7 cellular contexts compared by ENCODE assay signal in the genomic region with DNA sequence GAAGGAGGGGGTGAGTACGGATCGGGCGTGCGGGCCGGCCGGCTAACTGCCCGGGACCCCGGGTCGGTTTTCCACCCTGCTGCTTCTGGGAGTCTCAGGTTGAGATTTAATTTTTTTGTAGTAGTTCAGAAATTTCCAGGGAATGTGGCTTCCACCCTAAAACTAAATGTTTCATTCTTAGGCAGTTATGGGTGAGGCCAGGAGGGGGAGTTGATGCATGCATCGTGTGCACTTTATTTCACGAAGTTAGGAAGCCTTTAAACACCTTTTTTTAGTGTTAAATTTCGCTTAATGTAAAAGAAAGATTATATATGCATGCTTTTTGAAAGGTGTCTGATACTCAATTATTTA. TPM values are rescaled to one million over a fixed set of nuclear protein-coding genes. Genes with fewer than 3 reads are reported as not detected.
A peak's percentile ranks its signal among the peaks of the same experiment; 100 is the strongest.
DNase-seq lines count a peak whose midpoint lies in the region; ATAC-seq and TF ChIP-seq lines count a peak whose summit lies in the region.

No MANE protein-coding gene starts in this region.

- no peak overlapping the region for H2BK5ac ChIP-seq in H9 (ENCODE audit: insufficient read length, low read length)

- no peak overlapping the region for H3K4ac ChIP-seq in H9 (ENCODE audit: low read depth, low read length)

- peak overlapping the region; percentile 35 for H3K9ac ChIP-seq in H9 (ENCODE audit: extremely low read depth, insufficient read length, low read length)

- H2AFZ ChIP-seq in H9 (ENCODE audit: low read length) = no peak overlapping the region
- no peak overlapping the region for H2AFZ ChIP-seq in hepatocyte

- H3K9me3 Mint-ChIP-seq in H9 = no peaks in the 10 kb centered on the region
- no peaks in the 10 kb centered on the region for H3K9me3 Mint-ChIP-seq in stimulated activated naive CD8-positive, alpha-beta T cell treated with anti-CD3 and anti-CD28 coated beads, Interleukin-15, amount 100 ng/mL, for 72 hours

- no peak overlapping the region for H2BK20ac ChIP-seq in H9 (ENCODE audit: low read depth, low read length, poor library complexity, severe bottlenecking)

- H3K79me1 ChIP-seq in H9 (ENCODE audit: insufficient read depth, low read depth, low read length, poor library complexity, severe bottlenecking) = peaks cover 16% of the 10 kb centered on the region

- no CpG with 5 or more reads among the region's 12 CpGs for WGBS in H9 (ENCODE audit: extremely low coverage, insufficient read length, low lambda C conversion rate)
- 3% methylated on average over 12 of the region's 12 CpGs for WGBS in hepatocyte (ENCODE audit: low lambda C conversion rate, missing lambda C conversion rate)

- H3K4me3 Mint-ChIP-seq in H9 = peak overlapping the region; percentile 93 to 95
- H3K4me3 Mint-ChIP-seq in stimulated activated naive CD8-positive, alpha-beta T cell treated with anti-CD3 and anti-CD28 coated beads, Interleukin-15, amount 100 ng/mL, for 72 hours = peak overlapping the region; percentile 90 to 98

- no peak overlapping the region for H2BK15ac ChIP-seq in H9 (ENCODE audit: low read depth, low read length)

- no peaks in the 10 kb centered on the region for H3K9me2 ChIP-seq in hepatocyte (replicated peaks; ENCODE audit: insufficient read depth)

- no peak overlapping the region for H3K18ac ChIP-seq in H9 (ENCODE audit: insufficient read length, low read depth, low read length)

- peaks cover 6% of the 10 kb centered on the region for H3K27me3 Mint-ChIP-seq in H9 (ENCODE audit: low read depth)
- H3K27me3 Mint-ChIP-seq in stimulated activated naive CD8-positive, alpha-beta T cell treated with anti-CD3 and anti-CD28 coated beads, Interleukin-15, amount 100 ng/mL, for 72 hours = no peaks in the 10 kb centered on the region

- no peak overlapping the region for H4K5ac ChIP-seq in H9 (ENCODE audit: insufficient read length, low read depth, low read length)

- H2AK5ac ChIP-seq in H9 (ENCODE audit: insufficient read length, low read length) = no peak overlapping the region

- peaks cover 56% of the 10 kb centered on the region for H3K36me3 ChIP-seq in WERI-Rb-1
- H3K36me3 ChIP-seq in hepatocyte (replicated peaks; ENCODE audit: insufficient read depth, low read depth) = peaks cover 3% of the 10 kb centered on the region

- no peak overlapping the region for H3K27ac ChIP-seq in H9 (ENCODE audit: insufficient read length, low read depth, low read length)
- H3K27ac ChIP-seq in WERI-Rb-1 = peak overlapping the region; percentile 98
- peak overlapping the region; percentile 100 for H3K27ac ChIP-seq in hepatocyte

- peak; percentile 59 for TF ChIP-seq CTCF in H9 (conservative IDR thresholded peaks at IDR 0.05)
- no peak; the same call in 1 of the 2 replicates for TF ChIP-seq CTCF in WERI-Rb-1 (IDR thresholded peaks at IDR 0.05; ENCODE audit: low read depth, low read length)
- peak; percentile 47 for TF ChIP-seq CTCF in hepatocyte (IDR thresholded peaks at IDR 0.05; ENCODE audit: poor library complexity)

- H3K4me1 ChIP-seq in H9 (ENCODE audit: insufficient read depth, low read length) (no peaks in the 10 kb centered on the region), hepatocyte (ENCODE audit: insufficient read depth) (peaks cover 8% of the 10 kb centered on the region)

- no peak overlapping the region for H2BK120ac ChIP-seq in H9 (ENCODE audit: low read depth, low read length, poor library complexity, severe bottlenecking)

- H3K56ac ChIP-seq in H9 (ENCODE audit: insufficient read length, low read depth, low read length) = no peak overlapping the region

- no peak overlapping the region for H4K91ac ChIP-seq in H9 (ENCODE audit: insufficient read length, low read depth, low read length)

- no peaks in the 10 kb centered on the region for H3K9me3 ChIP-seq in H9 (ENCODE audit: control insufficient read depth, low read depth, low read length)
- H3K9me3 ChIP-seq in WERI-Rb-1 (ENCODE audit: severe bottlenecking) = no peaks in the 10 kb centered on the region
- H3K9me3 ChIP-seq in hepatocyte (ENCODE audit: low read depth) = no peaks in the 10 kb centered on the region

- H3K23me2 ChIP-seq in H9 (ENCODE audit: insufficient read length, low read depth, low read length, poor library complexity, severe bottlenecking) = peaks cover 2% of the 10 kb centered on the region

- H3K23ac ChIP-seq in H9 (ENCODE audit: insufficient read length, low read depth, low read length) = no peak overlapping the region

- peak overlapping the region; percentile 64 for H3K4me3 ChIP-seq in WERI-Rb-1 (ENCODE audit: low read depth, low read length)
- H3K4me3 ChIP-seq in hepatocyte = peak overlapping the region; percentile 100

- peaks cover 3% of the 10 kb centered on the region; the same call in 1 of the 2 replicates for H3K79me2 ChIP-seq in H9 (ENCODE audit: insufficient read depth, low read length)
- H3K79me2 ChIP-seq in hepatocyte = peaks cover 45% of the 10 kb centered on the region

- H3K36me3 Mint-ChIP-seq in H9 (ENCODE audit: insufficient read depth in 1 of 3, low read depth in 3 of 3) = peaks cover 41 to 51% (median 49%) of the 10 kb centered on the region in 3 experiments

- peak overlapping the region; percentile 82 for H3K4me2 ChIP-seq in H9 (ENCODE audit: insufficient read depth, insufficient read length, low read length)
- H3K4me2 ChIP-seq in hepatocyte = peak overlapping the region; percentile 87

- peak overlapping the region; percentile 89 to 94 (median 92); a peak in 4 of 7 replicates for H3K27ac Mint-ChIP-seq in H9
- peak overlapping the region; percentile 84 to 92 for H3K27ac Mint-ChIP-seq in stimulated activated naive CD8-positive, alpha-beta T cell treated with anti-CD3 and anti-CD28 coated beads, Interleukin-15, amount 100 ng/mL, for 72 hours

- H4K20me1 ChIP-seq in H9 (ENCODE audit: control insufficient read depth, insufficient read depth, insufficient read length) = no peaks in the 10 kb centered on the region
- peaks cover 50% of the 10 kb centered on the region for H4K20me1 ChIP-seq in hepatocyte (ENCODE audit: insufficient read depth, poor library complexity, severe bottlenecking)

- no peak for ATAC-seq in stimulated activated naive CD8-positive, alpha-beta T cell treated with anti-CD3 and anti-CD28 coated beads, Interleukin-15, amount 100 ng/mL, for 72 hours
- ATAC-seq in GM19463 (IDR thresholded peaks at IDR 0.05; ENCODE audit: unreplicated experiment) = no peak

- H4K8ac ChIP-seq in H9 (replicated peaks; ENCODE audit: insufficient read length, low read depth, low read length) = no peak overlapping the region

- H2BK12ac ChIP-seq in H9 (ENCODE audit: insufficient read length, low read depth, low read length) = no peak overlapping the region

- peaks cover 7 to 25% of the 10 kb centered on the region in 2 experiments for H3K4me1 Mint-ChIP-seq in H9
- peaks cover 73% of the 10 kb centered on the region for H3K4me1 Mint-ChIP-seq in stimulated activated naive CD8-positive, alpha-beta T cell treated with anti-CD3 and anti-CD28 coated beads, Interleukin-15, amount 100 ng/mL, for 72 hours

- H3T11ph ChIP-seq in H9 (ENCODE audit: low read length) = no peak overlapping the region

- no peak overlapping the region; the same call in 1 of the 2 replicates for H3K14ac ChIP-seq in H9 (ENCODE audit: insufficient read depth, low read length)

- H3K27me3 ChIP-seq in H9 (ENCODE audit: insufficient read depth, low read length) (no peaks in the 10 kb centered on the region), WERI-Rb-1 (ENCODE audit: insufficient read depth, low read depth, severe bottlenecking) (no peaks in the 10 kb centered on the region), hepatocyte (no peaks in the 10 kb centered on the region)

- DNase-seq in H9 = no peak
- DNase-seq in WERI-Rb-1 = no peak
- DNase-seq in hepatocyte (ENCODE audit: low spot score) = no peak
- no peak for DNase-seq in stimulated activated naive CD8-positive, alpha-beta T cell treated with anti-CD3 and anti-CD28 coated beads, Interleukin-15, amount 100 ng/mL, for 72 hours
- no peak for DNase-seq in NCI-H226
- no peak for DNase-seq in NCI-H1417 (lab: John Stamatoyannopoulos, UW)

RNA-seq across cellular contexts. Expression of a gene that starts 0.9 kb away (rescaled TPM):
- 85.7 and 87.8 TPM in 2 replicates for total RNA-seq in H9 (2021)
- total RNA-seq in hepatocyte = 53.5 and 84.6 TPM in 2 replicates
- 91.4 and 92.3 TPM in 2 replicates for polyA plus RNA-seq in hepatocyte

RNA-seq across cellular contexts. Expression of a gene that starts 8.3 kb away (rescaled TPM):
- total RNA-seq in H9 (2021) (1.3 and 1.7 TPM in 2 replicates), hepatocyte (0.23 and 0.96 TPM in 2 replicates)
- 0.89 and 2.2 TPM in 2 replicates for polyA plus RNA-seq in hepatocyte

RNA-seq across cellular contexts. Expression of a gene that starts 15.9 kb away (rescaled TPM):
- 68.4 TPM in 2 replicates for total RNA-seq in H9 (2021)
- total RNA-seq in hepatocyte = 27.4 and 30.9 TPM in 2 replicates
- 48.5 and 52.2 TPM in 2 replicates for polyA plus RNA-seq in hepatocyte

RNA-seq across cellular contexts. Expression of a gene that starts 51.7 kb away (rescaled TPM):
- total RNA-seq in H9 (2021) = 13.2 and 16.3 TPM in 2 replicates
- 16.8 and 17.1 TPM in 2 replicates for total RNA-seq in hepatocyte
- polyA plus RNA-seq in hepatocyte = 21.3 and 28.8 TPM in 2 replicates
